ENCODE assay signal across 3 cellular contexts in genomic region chr9:131981116-131981847, GRCh38.
TF ChIP-seq lines count a peak whose summit lies in the region.

No MANE protein-coding gene starts in this region.

TF ChIP-seq in SK-N-SH, 30 proteins besides CTCF, POLR2A, EP300 and RAD21 (continued from another document):
- TF ChIP-seq SMC3 (IDR thresholded peaks at IDR 0.05; ENCODE audit: low read depth, low read length) = peak; percentile 19; the same call in 1 of the 2 replicates

TF ChIP-seq in SK-N-SH treated with all-trans-retinoic acid at 6 μM for 48 hours, 23 proteins besides CTCF, POLR2A, EP300 and RAD21 (continued from another document):
- TF ChIP-seq ZC3H10 (CRISPR knock-in tag; IDR thresholded peaks at IDR 0.05) (no peak), ZFP30 (CRISPR knock-in tag; IDR thresholded peaks at IDR 0.05) (no peak), CREB5 (CRISPR knock-in tag; IDR thresholded peaks at IDR 0.05; ENCODE audit: low read depth) (no peak), CSRNP3 (CRISPR knock-in tag; IDR thresholded peaks at IDR 0.05) (no peak), BACH2 (CRISPR knock-in tag; IDR thresholded peaks at IDR 0.05; ENCODE audit: borderline replicate concordance) (no peak), TSHZ2 (CRISPR knock-in tag; IDR thresholded peaks at IDR 0.05) (no peak), PPARA (CRISPR knock-in tag; IDR thresholded peaks at IDR 0.05; ENCODE audit: borderline replicate concordance) (no peak), POU6F1 (CRISPR knock-in tag; IDR thresholded peaks at IDR 0.05; ENCODE audit: borderline replicate concordance, low read depth) (no peak), GLIS3 (CRISPR knock-in tag; IDR thresholded peaks at IDR 0.05) (no peak), RARB (CRISPR knock-in tag; IDR thresholded peaks at IDR 0.05) (no peak), ISL1 (CRISPR knock-in tag; IDR thresholded peaks at IDR 0.05) (no peak), ZNF8 (CRISPR knock-in tag; IDR thresholded peaks at IDR 0.05) (no peak), CSDC2 (CRISPR knock-in tag; IDR thresholded peaks at IDR 0.05) (no peak)
TF ChIP-seq in SK-N-SH treated with all-trans-retinoic acid at 6 μM for 48 hours: peak in this region for 0.

TF ChIP-seq in H1, 55 proteins besides CTCF, POLR2A, EP300 and RAD21 (continued from another document):
- TF ChIP-seq TAF1 (IDR thresholded peaks at IDR 0.05; ENCODE audit: low read depth, low read length) = no peak
- TF ChIP-seq MAX (IDR thresholded peaks at IDR 0.05) = no peak
- no peak for TF ChIP-seq SP2 (IDR thresholded peaks at IDR 0.05; ENCODE audit: low read length)
- TF ChIP-seq BACH1 (IDR thresholded peaks at IDR 0.05; ENCODE audit: low read length) = no peak
- no peak for TF ChIP-seq JUND (IDR thresholded peaks at IDR 0.05; ENCODE audit: low read length)
- TF ChIP-seq ZNF274 (IDR thresholded peaks at IDR 0.05; ENCODE audit: borderline replicate concordance, extremely low read depth, low read length) = no peak
